9 cellular contexts compared by ENCODE assay signal in the genomic region with DNA sequence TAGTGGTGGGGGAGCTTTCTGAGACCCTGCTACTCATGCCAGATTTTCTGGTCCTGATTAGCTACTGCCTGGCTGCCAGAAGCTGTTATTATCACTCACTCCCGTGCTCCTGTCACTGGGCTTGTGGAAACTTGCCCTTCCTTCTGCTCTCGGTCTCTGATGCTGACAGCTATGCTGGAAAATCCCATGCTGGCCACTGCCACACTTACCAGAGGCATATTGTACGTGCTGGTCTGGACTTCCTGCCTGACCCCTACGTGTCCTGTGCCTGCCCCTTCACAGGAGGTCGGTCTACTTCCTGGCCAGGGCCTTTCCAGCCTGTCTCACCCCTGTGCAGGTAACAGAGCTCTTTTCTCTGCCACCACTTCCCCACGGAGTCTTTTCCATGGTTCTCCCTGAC.
DNase-seq lines count a peak whose midpoint lies in the region; ATAC-seq, FAIRE-seq and TF ChIP-seq lines count a peak whose summit lies in the region.
"Had no signal": no experiment of that assay in that cellular context is flagged by ENCODE, and none has a peak within 500 bp of the region (broad histone marks: within the 10 kb centered on the region; RNA-seq: fewer than 3 reads in every experiment).

No MANE protein-coding gene starts in this region.

- H3K27me3 Mint-ChIP-seq in natural killer cell (ENCODE audit: low read depth in 2 of 2): no peaks in the 10 kb centered on the region
- no peaks in the 10 kb centered on the region for H3K27me3 Mint-ChIP-seq in neural progenitor cell (ENCODE audit: insufficient read depth, low read depth)
- H3K27me3 Mint-ChIP-seq: CD4-positive, CD25-positive, alpha-beta regulatory T cell had no signal

- H2BK20ac ChIP-seq in IMR-90 (ENCODE audit: low read depth, low read length): peak overlapping the region; percentile 40; the same call in 1 of the 2 replicates
- no peak overlapping the region for H2BK20ac ChIP-seq in H1 (ENCODE audit: low read length)

- H2BK12ac ChIP-seq in H1 (ENCODE audit: low read depth, low read length): no peak overlapping the region

- H3K9me3 Mint-ChIP-seq in natural killer cell (peaks cover 2 to 3% of the 10 kb centered on the region in 2 donors), neural progenitor cell (peaks cover 5% of the 10 kb centered on the region)

- TF ChIP-seq POLR2A in IMR-90 (IDR thresholded peaks at IDR 0.05; ENCODE audit: low read depth, low read length) (no peak), H1 (IDR thresholded peaks at IDR 0.05; ENCODE audit: control extremely low read depth in 1 of 2, low read depth in 2 of 2, low read length in 2 of 2) (no peak)

- no peaks in the 10 kb centered on the region for H4K20me1 ChIP-seq in IMR-90 (ENCODE audit: insufficient read depth, low read length)
- H4K20me1 ChIP-seq in H1 (replicated peaks in 1 of 2; ENCODE audit: control insufficient read depth in 1 of 2, insufficient read depth in 2 of 2, low read length in 2 of 2): no peaks in the 10 kb centered on the region
- no peaks in the 10 kb centered on the region for H4K20me1 ChIP-seq in neural progenitor cell (ENCODE audit: low read depth)

- intact Hi-C loops in IMR-90 (cut with micrococcal nuclease): no loop called here
- intact Hi-C loops in natural killer cell (cut with micrococcal nuclease): loop anchor here (5.0 kb wide), 2 partner anchors 36 to 39 kb away; no protein-coding TSS in a partner anchor

- H3K14ac ChIP-seq in IMR-90 (replicated peaks; ENCODE audit: low read depth, low read length) (no peak overlapping the region), H1 (ENCODE audit: insufficient read length) (no peak overlapping the region)

- H3K4me3 Mint-ChIP-seq in natural killer cell (no peak overlapping the region), neural progenitor cell (no peak overlapping the region)
- H3K4me3 Mint-ChIP-seq: CD4-positive, CD25-positive, alpha-beta regulatory T cell had no signal

- TF ChIP-seq EP300 in H1 (IDR thresholded peaks at IDR 0.05; ENCODE audit: borderline replicate concordance in 1 of 2, low read depth in 2 of 2, low read length in 2 of 2): no peak

- H3K36me3 ChIP-seq in IMR-90 (ENCODE audit: control insufficient read depth, insufficient read depth, low read length): no peaks in the 10 kb centered on the region
- no peaks in the 10 kb centered on the region for H3K36me3 ChIP-seq in H1 (ENCODE audit: control insufficient read depth in 2 of 4, insufficient read depth in 4 of 4, low read length in 3 of 4)
- H3K36me3 ChIP-seq in neural progenitor cell: no peaks in the 10 kb centered on the region

- H2BK120ac ChIP-seq in IMR-90 (ENCODE audit: low read depth, low read length) (no peak overlapping the region; the same call in 1 of the 2 replicates), H1 (replicated peaks; ENCODE audit: low read depth, low read length) (no peak overlapping the region)

- H3K27ac ChIP-seq in IMR-90 (ENCODE audit: insufficient read depth, low read length): no peak overlapping the region
- no peak overlapping the region for H3K27ac ChIP-seq in H1 (ENCODE audit: low read depth, low read length)
- H3K27ac ChIP-seq in neural progenitor cell: no peak overlapping the region

- TF ChIP-seq RAD21 in IMR-90 (IDR thresholded peaks at IDR 0.05; ENCODE audit: low read length): no peak
- no peak for TF ChIP-seq RAD21 in H1 (IDR thresholded peaks at IDR 0.05 in 1 of 2, conservative IDR thresholded peaks at IDR 0.05 in 1 of 2; ENCODE audit: low read depth in 2 of 2, low read length in 2 of 2)

- no peak overlapping the region for H3K23ac ChIP-seq in IMR-90 (ENCODE audit: low read depth, low read length)
- no peak overlapping the region for H3K23ac ChIP-seq in H1 (ENCODE audit: insufficient read length)

- H3K18ac ChIP-seq in IMR-90 (ENCODE audit: low read depth, low read length) (peak overlapping the region; percentile 20; the same call in 1 of the 2 replicates), H1 (ENCODE audit: extremely low read depth, low read length) (no peak overlapping the region)

- H3K4me2 ChIP-seq in IMR-90 (ENCODE audit: low read depth, low read length) (no peak overlapping the region), H1 (ENCODE audit: insufficient read depth in 1 of 2, low read depth in 2 of 2, low read length in 2 of 2) (no peak overlapping the region), neural progenitor cell (no peak overlapping the region)

- POLR2A ChIA-PET in IMR-90 (lab: Charles Lee; ENCODE audit: unreplicated experiment) (no interaction called here), H1 (lab: Charles Lee; ENCODE audit: partially characterized antibody) (interaction anchor here (1.4 kb wide), 1 partner anchor 408 kb away, joined by 3 read pairs; a partner anchor contains a TSS)

- no peak overlapping the region for H2AK5ac ChIP-seq in IMR-90 (ENCODE audit: low read depth, low read length)
- no peak overlapping the region for H2AK5ac ChIP-seq in H1 (ENCODE audit: low read depth, low read length)

- H3K4me1 ChIP-seq in IMR-90 (ENCODE audit: control insufficient read depth, insufficient read depth, low read length) (peaks cover 3% of the 10 kb centered on the region), H1 (replicated peaks in 1 of 4; ENCODE audit: control insufficient read depth in 3 of 4, insufficient read depth in 4 of 4, low read length in 3 of 4) (peaks cover 0 to 5% (median 0%) of the 10 kb centered on the region in 4 experiments; a peak in 1 of 7 replicates), neural progenitor cell (peaks cover 32% of the 10 kb centered on the region)

- H3K4ac ChIP-seq in IMR-90 (ENCODE audit: low read depth, low read length) (peak overlapping the region; percentile 51), H1 (replicated peaks; ENCODE audit: insufficient read length, low read depth, low read length) (no peak overlapping the region)

- H3K79me1 ChIP-seq in IMR-90 (ENCODE audit: low read depth in 1 of 2, low read length in 2 of 2): no peaks in the 10 kb centered on the region
- no peaks in the 10 kb centered on the region for H3K79me1 ChIP-seq in H1 (ENCODE audit: low read depth, low read length)

- H3K9me1 ChIP-seq in IMR-90 (ENCODE audit: insufficient read depth, low read length): peaks cover 4% of the 10 kb centered on the region; the same call in 1 of the 2 replicates

- H3K27me3 ChIP-seq in IMR-90 (ENCODE audit: control insufficient read depth, insufficient read depth, low read length) (no peaks in the 10 kb centered on the region), H1 (replicated peaks in 1 of 4; ENCODE audit: control insufficient read depth in 3 of 4, extremely low read depth in 1 of 4, insufficient read depth in 3 of 4, low read length in 3 of 4) (no peaks in the 10 kb centered on the region), neural progenitor cell (no peaks in the 10 kb centered on the region)

- CTCF ChIA-PET in IMR-90 (lab: Yijun Ruan, JAX): interaction anchor here (0.5 kb wide), 1 partner anchor 55 kb away, joined by 6 read pairs; no protein-coding TSS in a partner anchor
- CTCF ChIA-PET in H1 (lab: Charles Lee; ENCODE audit: partially characterized antibody): interaction anchor here (0.7 to 0.9 kb wide), 2 partner anchors 98 to 146 kb away, joined by 3 read pairs; no protein-coding TSS in a partner anchor

- no peak overlapping the region for H4K91ac ChIP-seq in IMR-90 (ENCODE audit: insufficient read depth, low read depth, low read length)
- no peak overlapping the region for H4K91ac ChIP-seq in H1 (replicated peaks; ENCODE audit: insufficient read length, low read length)

- H3K4me1 Mint-ChIP-seq in natural killer cell (peaks cover 0 to 13% of the 10 kb centered on the region in 2 donors), neural progenitor cell (peaks cover 3% of the 10 kb centered on the region)

- no TSS peak for BruUV-seq in IMR-90 (replicated peaks; lab: Mats Ljungman, UMichigan)

- H3K36me3 Mint-ChIP-seq in natural killer cell (peaks cover 6% of the 10 kb centered on the region), neural progenitor cell (peaks cover 2% of the 10 kb centered on the region)
- H3K36me3 Mint-ChIP-seq: CD4-positive, CD25-positive, alpha-beta regulatory T cell had no signal

- peak overlapping the region; percentile 53 for H2AFZ ChIP-seq in IMR-90 (replicated peaks; ENCODE audit: low read length, poor library complexity)
- peak overlapping the region; percentile 76; the same call in 1 of the 2 replicates for H2AFZ ChIP-seq in H1 (ENCODE audit: low read length)
- H2AFZ ChIP-seq in neural progenitor cell (replicated peaks): no peak overlapping the region

- 68% methylated on average over 4 of the region's 6 CpGs; no CpG with 5 or more reads in 1 of the 2 experiments for WGBS in IMR-90 (ENCODE audit: extremely low coverage in 2 of 2, insufficient read length in 1 of 2), 2 experiments
- WGBS in H1 (ENCODE audit: extremely low coverage in 1 of 2, insufficient coverage in 1 of 2, insufficient read length in 1 of 2, insufficient replicate concordance in 2 of 2, low coverage in 1 of 2, low lambda C conversion rate in 2 of 2, missing lambda C conversion rate in 1 of 2), 2 experiments: 90% methylated on average over 6 of the region's 6 CpGs; no CpG with 5 or more reads in 1 of the 2 experiments

- in situ Hi-C loops in IMR-90 (cut with MboI; ENCODE audit: low sequenced_read_pairs): no loop called here

- H4K5ac ChIP-seq in IMR-90 (ENCODE audit: low read depth, low read length) (no peak overlapping the region), H1 (ENCODE audit: insufficient read length, low read depth, low read length) (no peak overlapping the region)

- no peak overlapping the region for H3K9ac ChIP-seq in IMR-90 (ENCODE audit: low read depth, low read length)
- H3K9ac ChIP-seq in H1 (replicated peaks in 1 of 4; ENCODE audit: extremely low read depth in 1 of 4, low read depth in 3 of 4, low read length in 3 of 4): no peak overlapping the region
- no peak overlapping the region for H3K9ac ChIP-seq in neural progenitor cell

- H2BK5ac ChIP-seq in IMR-90 (ENCODE audit: low read depth, low read length, poor library complexity, severe bottlenecking): no peak overlapping the region
- no peak overlapping the region for H2BK5ac ChIP-seq in H1 (ENCODE audit: low read depth, low read length)

- H3K56ac ChIP-seq in IMR-90 (ENCODE audit: extremely low read depth, insufficient read depth, low read length): no peak overlapping the region
- no peak overlapping the region for H3K56ac ChIP-seq in H1 (replicated peaks; ENCODE audit: insufficient read length, low read depth, low read length)

- H2AK9ac ChIP-seq in IMR-90 (replicated peaks; ENCODE audit: low read depth, low read length, poor library complexity): no peak overlapping the region

- H3F3A ChIP-seq in neural progenitor cell (ENCODE audit: low read depth): no peaks in the 10 kb centered on the region

- H3K79me2 ChIP-seq in H1 (ENCODE audit: control insufficient read depth in 1 of 2, insufficient read depth in 2 of 2, low read length in 2 of 2): no peaks in the 10 kb centered on the region
- H3K79me2 ChIP-seq in neural progenitor cell (ENCODE audit: low read depth): no peaks in the 10 kb centered on the region

- H3K27ac Mint-ChIP-seq in natural killer cell (no peak overlapping the region), neural progenitor cell (no peak overlapping the region)

- DNase-seq in DMS 273 treated with DMSO at 0.1 percent for 48 hours (lab: John Stamatoyannopoulos, UW) (peak; percentile 31), IMR-90 (no peak), H1 (ENCODE audit: low read depth in 1 of 2, low spot score in 2 of 2) (no peak), natural killer cell (peak; percentile 29), neural progenitor cell (ENCODE audit: low spot score) (no peak), medulla oblongata (ENCODE audit: extremely low spot score) (no peak), Kasumi-1 (lab: John Stamatoyannopoulos, UW) (no peak)
- DNase-seq: CD4-positive, CD25-positive, alpha-beta regulatory T cell had no signal

- H3K9me3 ChIP-seq in IMR-90 (ENCODE audit: control insufficient read depth, insufficient read depth, low read length) (no peaks in the 10 kb centered on the region), H1 (ENCODE audit: insufficient read depth in 2 of 2, low read depth in 1 of 2, low read length in 1 of 2) (no peaks in the 10 kb centered on the region), neural progenitor cell (ENCODE audit: low read depth) (no peaks in the 10 kb centered on the region)

- H2BK15ac ChIP-seq in IMR-90 (ENCODE audit: low read depth, low read length): no peak overlapping the region
- H2BK15ac ChIP-seq in H1 (ENCODE audit: low read length): no peak overlapping the region

- H3K4me3 ChIP-seq in IMR-90 (ENCODE audit: insufficient read depth, low read depth, low read length) (no peak overlapping the region), H1 (ENCODE audit: extremely low read depth in 1 of 4, insufficient read depth in 2 of 4, low read depth in 3 of 4, low read length in 4 of 4) (no peak overlapping the region), neural progenitor cell (no peak overlapping the region)

- dilution Hi-C loops in IMR-90 (cut with HindIII; ENCODE audit: low sequenced_read_pairs, unreplicated experiment): no loop called here

- no peak for ATAC-seq in IMR-90 (ENCODE audit: low read depth)
- ATAC-seq in natural killer cell: peak; percentile 61 to 72 (median 63)
- no peak for ATAC-seq in HG03571 (IDR thresholded peaks at IDR 0.05; ENCODE audit: unreplicated experiment)

- no peaks in the 10 kb centered on the region; the same call in 1 of the 2 replicates for H3K23me2 ChIP-seq in H1 (ENCODE audit: low read depth, low read length)

- no peak overlapping the region; a peak in 1 of 4 replicates for H4K8ac ChIP-seq in IMR-90 (ENCODE audit: low read depth in 2 of 2, low read length in 2 of 2)
- H4K8ac ChIP-seq in H1 (ENCODE audit: extremely low read depth, insufficient read depth, low read length): no peak overlapping the region

- no peak for FAIRE-seq in H1 (lab: Jason Lieb, UNC)

- TF ChIP-seq CTCF in IMR-90 (conservative IDR thresholded peaks at IDR 0.05; ENCODE audit: low read depth, low read length) (no peak), H1 (IDR thresholded peaks at IDR 0.05; ENCODE audit: control extremely low read depth in 1 of 3, insufficient read depth in 1 of 3, low read depth in 1 of 3, low read length in 3 of 3) (no peak), natural killer cell (IDR thresholded peaks at IDR 0.05) (no peak), neural progenitor cell (IDR thresholded peaks at IDR 0.05) (no peak)

Comparison
In these comparisons a context has a peak if more than half of its experiments do, and no peak if none do; other contexts are left out.
1. DNase-seq: peak in DMS 273 treated with DMSO at 0.1 percent for 48 hours (single experiment) and natural killer cell (single experiment); none in IMR-90 (single experiment), H1 (0 of 2), neural progenitor cell (single experiment), medulla oblongata (single experiment) and Kasumi-1 (0 of 2).
2. ATAC-seq: peak in natural killer cell (3 of 3); none in IMR-90 (single experiment) and HG03571 (single experiment).